11 cellular contexts compared by ENCODE assay signal in the genomic region with DNA sequence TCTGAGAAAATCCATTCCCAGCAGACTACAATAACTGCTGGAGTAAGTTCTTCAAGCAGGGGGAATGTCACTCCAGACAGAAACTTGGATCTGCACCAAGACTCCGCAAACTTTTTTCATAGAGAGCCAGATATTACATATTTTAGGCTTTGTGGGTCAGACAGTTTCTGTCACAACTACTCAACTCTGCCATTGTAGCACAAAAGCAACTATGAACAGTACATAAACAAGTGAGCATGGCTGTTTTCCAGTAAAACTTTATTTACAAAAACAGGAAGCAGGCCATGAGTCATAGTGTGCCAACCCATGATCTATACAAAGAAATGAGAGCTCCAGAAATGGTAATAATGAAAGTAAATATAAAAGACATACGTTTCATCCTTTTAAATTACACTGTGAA.
DNase-seq lines count a peak whose midpoint lies in the region; ATAC-seq and TF ChIP-seq lines count a peak whose summit lies in the region.
"Had no signal": no experiment of that assay in that cellular context is flagged by ENCODE, and none has a peak within 500 bp of the region (broad histone marks: within the 10 kb centered on the region; RNA-seq: fewer than 3 reads in every experiment).

No MANE protein-coding gene starts in this region.

- no peak for TF ChIP-seq CTCF in WTC11 (IDR thresholded peaks at IDR 0.05)

- peak; percentile 37 for DNase-seq in activated naive CD4-positive, alpha-beta T cell treated with anti-CD3 and anti-CD28 coated beads for 36 hours
- DNase-seq in activated naive CD4-positive, alpha-beta T cell treated with anti-CD3 and anti-CD28 coated beads, Interleukin-2, amount 50 U/mL, for 16 hours, result no peak
- DNase-seq in NOMO-1 treated with DMSO at 0.1 percent for 48 hours (lab: John Stamatoyannopoulos, UW; ENCODE audit: unreplicated experiment), result peak; percentile 24
- DNase-seq in effector memory CD8-positive, alpha-beta T cell, result no peak
- no peak for DNase-seq in effector CD8-positive, alpha-beta T cell (lab: John Stamatoyannopoulos, UW)
- DNase-seq in WTC11 (ENCODE audit: low spot score), result no peak
- DNase-seq: C1 segment of cervical spinal cord, islet precursor cell, NCI-H1930 had no signal

- no peak for ATAC-seq in effector memory CD8-positive, alpha-beta T cell (replicated peaks)
- ATAC-seq in HG02798 (IDR thresholded peaks at IDR 0.05; ENCODE audit: poor library complexity, unreplicated experiment) (no peak), WTC11 (no peak)

- H3K4me3 Mint-ChIP-seq in activated naive CD4-positive, alpha-beta T cell treated with anti-CD3 and anti-CD28 coated beads for 36 hours, result no peak overlapping the region
- peak overlapping the region in 1 of 2 donors; percentile 7 for H3K4me3 Mint-ChIP-seq in effector memory CD8-positive, alpha-beta T cell
- no peak overlapping the region for H3K4me3 Mint-ChIP-seq in stimulated activated naive CD8-positive, alpha-beta T cell treated with anti-CD3 and anti-CD28 coated beads, Interleukin-15, Interleukin-2, amounts not matched to agents 100 ng/mL and 50 ng/mL, for 24 hours
- H3K4me3 Mint-ChIP-seq in WTC11, result no peak overlapping the region

- no peaks in the 10 kb centered on the region for H3K27me3 Mint-ChIP-seq in activated naive CD4-positive, alpha-beta T cell treated with anti-CD3 and anti-CD28 coated beads for 36 hours (ENCODE audit: low read depth)
- no peaks in the 10 kb centered on the region for H3K27me3 Mint-ChIP-seq in effector memory CD8-positive, alpha-beta T cell
- no peaks in the 10 kb centered on the region for H3K27me3 Mint-ChIP-seq in stimulated activated naive CD8-positive, alpha-beta T cell treated with anti-CD3 and anti-CD28 coated beads, Interleukin-15, Interleukin-2, amounts not matched to agents 100 ng/mL and 50 ng/mL, for 24 hours
- no peaks in the 10 kb centered on the region for H3K27me3 Mint-ChIP-seq in WTC11 (ENCODE audit: low read depth)

- peaks cover 16% of the 10 kb centered on the region for H3K4me1 Mint-ChIP-seq in activated naive CD4-positive, alpha-beta T cell treated with anti-CD3 and anti-CD28 coated beads for 36 hours (ENCODE audit: low read depth)
- H3K4me1 Mint-ChIP-seq in effector memory CD8-positive, alpha-beta T cell (ENCODE audit: low read depth in 2 of 2), result peaks cover 8 to 30% of the 10 kb centered on the region in 2 donors
- peaks cover 21% of the 10 kb centered on the region for H3K4me1 Mint-ChIP-seq in stimulated activated naive CD8-positive, alpha-beta T cell treated with anti-CD3 and anti-CD28 coated beads, Interleukin-15, Interleukin-2, amounts not matched to agents 100 ng/mL and 50 ng/mL, for 24 hours (ENCODE audit: low read depth)
- peaks cover 21% of the 10 kb centered on the region for H3K4me1 Mint-ChIP-seq in WTC11

- POLR2A ChIA-PET in WTC11 (lab: Charles Lee), result no interaction called here

- peaks cover 14% of the 10 kb centered on the region for H3K9me3 Mint-ChIP-seq in activated naive CD4-positive, alpha-beta T cell treated with anti-CD3 and anti-CD28 coated beads for 36 hours
- peaks cover 0 to 6% of the 10 kb centered on the region in 2 donors for H3K9me3 Mint-ChIP-seq in effector memory CD8-positive, alpha-beta T cell
- peaks cover 15% of the 10 kb centered on the region for H3K9me3 Mint-ChIP-seq in stimulated activated naive CD8-positive, alpha-beta T cell treated with anti-CD3 and anti-CD28 coated beads, Interleukin-15, Interleukin-2, amounts not matched to agents 100 ng/mL and 50 ng/mL, for 24 hours
- peaks cover 23% of the 10 kb centered on the region for H3K9me3 Mint-ChIP-seq in WTC11

- H3K36me3 Mint-ChIP-seq in activated naive CD4-positive, alpha-beta T cell treated with anti-CD3 and anti-CD28 coated beads for 36 hours (ENCODE audit: low read depth), result peaks cover 42% of the 10 kb centered on the region
- no peaks in the 10 kb centered on the region for H3K36me3 Mint-ChIP-seq in effector memory CD8-positive, alpha-beta T cell (ENCODE audit: insufficient read depth)
- H3K36me3 Mint-ChIP-seq in stimulated activated naive CD8-positive, alpha-beta T cell treated with anti-CD3 and anti-CD28 coated beads, Interleukin-15, Interleukin-2, amounts not matched to agents 100 ng/mL and 50 ng/mL, for 24 hours (ENCODE audit: low read depth), result peaks cover 58% of the 10 kb centered on the region
- H3K36me3 Mint-ChIP-seq in WTC11, result peaks cover 31% of the 10 kb centered on the region

- CTCF ChIA-PET in activated naive CD4-positive, alpha-beta T cell treated with anti-CD3 and anti-CD28 coated beads for 36 hours (lab: Charles Lee), result interaction anchor here (0.7 to 0.9 kb wide), 2 partner anchors 9 to 526 kb away, joined by 3 read pairs; no protein-coding TSS in a partner anchor
- CTCF ChIA-PET in WTC11 (lab: Charles Lee), result interaction anchor here (1.4 to 2.1 kb wide), 2 partner anchors 15 to 153 kb away, joined by 4 to 5 read pairs; no protein-coding TSS in a partner anchor

- H3K27ac Mint-ChIP-seq in activated naive CD4-positive, alpha-beta T cell treated with anti-CD3 and anti-CD28 coated beads for 36 hours, result peak overlapping the region; percentile 18
- H3K27ac Mint-ChIP-seq in effector memory CD8-positive, alpha-beta T cell, result peak overlapping the region; percentile 53 to 90
- H3K27ac Mint-ChIP-seq in stimulated activated naive CD8-positive, alpha-beta T cell treated with anti-CD3 and anti-CD28 coated beads, Interleukin-15, Interleukin-2, amounts not matched to agents 100 ng/mL and 50 ng/mL, for 24 hours, result peak overlapping the region; percentile 62
- no peak overlapping the region for H3K27ac Mint-ChIP-seq in WTC11

- intact Hi-C loops in activated naive CD4-positive, alpha-beta T cell treated with anti-CD3 and anti-CD28 coated beads for 36 hours (cut with micrococcal nuclease), result no loop called here

TF ChIP-seq in WTC11, 78 proteins besides CTCF, POLR2A, EP300 and RAD21:
- no peak for TF ChIP-seq NFE2L1 (CRISPR knock-in tag; IDR thresholded peaks at IDR 0.05)

Comparison
In these comparisons a context has a peak if more than half of its experiments do, and no peak if none do; other contexts are left out.
1. DNase-seq: peak in activated naive CD4-positive, alpha-beta T cell treated with anti-CD3 and anti-CD28 coated beads for 36 hours (single experiment) and NOMO-1 treated with DMSO at 0.1 percent for 48 hours (single experiment); none in activated naive CD4-positive, alpha-beta T cell treated with anti-CD3 and anti-CD28 coated beads, Interleukin-2, amount 50 U/mL, for 16 hours (single experiment), effector memory CD8-positive, alpha-beta T cell (0 of 3), effector CD8-positive, alpha-beta T cell (single experiment) and WTC11 (single experiment).